Comparison of ENCODE assay signal across 20 cellular contexts in the genomic region with DNA sequence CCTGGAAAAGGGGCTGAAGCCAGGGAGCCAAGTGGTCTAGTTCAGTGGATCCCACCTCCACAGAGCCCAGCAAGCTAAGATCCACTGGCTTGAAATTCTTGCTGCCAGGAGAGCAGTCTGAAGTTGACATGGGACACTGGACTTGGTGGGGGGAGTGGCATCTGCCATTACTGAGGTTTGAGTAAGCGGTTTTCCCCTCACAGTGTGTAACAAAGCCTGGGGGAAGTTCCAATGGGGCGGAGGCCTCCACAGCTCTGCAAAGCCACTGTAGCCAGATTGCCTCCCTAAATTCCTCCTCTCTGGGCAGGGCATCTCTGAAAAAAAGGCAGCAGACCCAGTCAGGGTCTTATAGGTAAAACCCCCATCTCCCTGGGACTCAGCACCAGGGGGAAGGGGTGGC.
"Had no signal": no experiment of that assay in that cellular context is flagged by ENCODE, and none has a peak within 500 bp of the region (broad histone marks: within the 10 kb centered on the region; RNA-seq: fewer than 3 reads in every experiment).

No MANE protein-coding gene starts in this region.

- H3K36me3 ChIP-seq: cardiac muscle cell, lower lobe of right lung, sigmoid colon, thyroid gland had no signal

- H3K27ac ChIP-seq: cardiac muscle cell, dorsolateral prefrontal cortex, lower lobe of right lung, sigmoid colon had no signal

- H3K36me3 Mint-ChIP-seq: activated CD4-positive, alpha-beta memory T cell treated with anti-CD3 and anti-CD28 coated beads for 36 hours; activated naive CD8-positive, alpha-beta T cell treated with anti-CD3 and anti-CD28 coated beads, Interleukin-2, amount 10 ng/mL, durations not matched to agents 7 days and 5 days had no signal

- H3K27me3 ChIP-seq: cardiac muscle cell, sigmoid colon, thyroid gland had no signal

- H3K4me3 Mint-ChIP-seq: activated B cell treated with CpG ODN at 0.5 μM for 24 hours; activated CD4-positive, alpha-beta memory T cell treated with anti-CD3 and anti-CD28 coated beads for 36 hours; activated naive CD8-positive, alpha-beta T cell treated with anti-CD3 and anti-CD28 coated beads, Interleukin-2, amount 10 ng/mL, durations not matched to agents 7 days and 5 days; activated T-helper 17 cell treated with anti-CD3 and anti-CD28 coated beads, Interleukin-2, amount 50 U/mL, for 72 hours had no signal

- H3K9me3 ChIP-seq: sigmoid colon, thyroid gland had no signal

- DNase-seq: activated B cell treated with CpG ODN at 0.5 μM for 24 hours; activated CD4-positive, alpha-beta memory T cell treated with anti-CD3 and anti-CD28 coated beads for 36 hours; activated CD4-positive, alpha-beta T cell treated with anti-CD3 and anti-CD28 coated beads for 4 hours; activated naive CD4-positive, alpha-beta T cell; activated naive CD8-positive, alpha-beta T cell treated with anti-CD3 and anti-CD28 coated beads, Interleukin-2, amount 10 ng/mL, durations not matched to agents 7 days and 5 days; amygdala; dorsolateral prefrontal cortex; foreskin fibroblast; hippocampal formation; left colon; lower lobe of right lung; midbrain; occipital lobe; posterior cingulate gyrus; sigmoid colon; stimulated activated CD4-positive, alpha-beta T cell treated with anti-CD3 and anti-CD28 coated beads, Interleukin-4, amount 100 ng/mL, for 24 hours; stimulated activated naive CD4-positive, alpha-beta T cell; thyroid gland had no signal

- ATAC-seq: activated T-helper 17 cell treated with anti-CD3 and anti-CD28 coated beads, Interleukin-2, amount 50 U/mL, for 72 hours; left colon; lower lobe of right lung had no signal

- H3K4me3 ChIP-seq: cardiac muscle cell, dorsolateral prefrontal cortex, lower lobe of right lung, sigmoid colon, thyroid gland had no signal

- H3K4me1 ChIP-seq: lower lobe of right lung had no signal

- H3K27ac Mint-ChIP-seq: activated B cell treated with CpG ODN at 0.5 μM for 24 hours; activated CD4-positive, alpha-beta memory T cell treated with anti-CD3 and anti-CD28 coated beads for 36 hours; activated naive CD8-positive, alpha-beta T cell treated with anti-CD3 and anti-CD28 coated beads, Interleukin-2, amount 10 ng/mL, durations not matched to agents 7 days and 5 days; activated T-helper 17 cell treated with anti-CD3 and anti-CD28 coated beads, Interleukin-2, amount 50 U/mL, for 72 hours had no signal

- H3K27me3 Mint-ChIP-seq: activated B cell treated with CpG ODN at 0.5 μM for 24 hours; activated CD4-positive, alpha-beta memory T cell treated with anti-CD3 and anti-CD28 coated beads for 36 hours; activated naive CD8-positive, alpha-beta T cell treated with anti-CD3 and anti-CD28 coated beads, Interleukin-2, amount 10 ng/mL, durations not matched to agents 7 days and 5 days had no signal

- H3K4me1 Mint-ChIP-seq: activated B cell treated with CpG ODN at 0.5 μM for 24 hours; activated naive CD8-positive, alpha-beta T cell treated with anti-CD3 and anti-CD28 coated beads, Interleukin-2, amount 10 ng/mL, durations not matched to agents 7 days and 5 days; activated T-helper 17 cell treated with anti-CD3 and anti-CD28 coated beads, Interleukin-2, amount 50 U/mL, for 72 hours had no signal
